Comparison of ENCODE assay signal across 28 cellular contexts in genomic region chr12:5481645-5482044, GRCh38. TPM values are rescaled to one million over a fixed set of nuclear protein-coding genes. Genes with fewer than 3 reads are reported as not detected.
"Had no signal": no experiment of that assay in that cellular context is flagged by ENCODE, and none has a peak within 500 bp of the region (broad histone marks: within the 10 kb centered on the region; RNA-seq: fewer than 3 reads in every experiment).

No MANE protein-coding gene starts in this region.

- H3K4me3 ChIP-seq: ascending aorta, breast epithelium, coronary artery, dorsolateral prefrontal cortex had no signal

- H3K27ac ChIP-seq: ascending aorta, breast epithelium, dorsolateral prefrontal cortex, WERI-Rb-1 had no signal

- H3K9me3 ChIP-seq: ascending aorta, breast epithelium had no signal

- H3K27me3 ChIP-seq: ascending aorta, breast epithelium had no signal

- ATAC-seq: activated CD4-positive, alpha-beta T cell treated with anti-CD3 and anti-CD28 coated beads for 36 hours; activated CD8-positive, alpha-beta memory T cell treated with anti-CD3 and anti-CD28 coated beads, Interleukin-2, amount 10 ng/mL, durations not matched to agents 7 days and 5 days; activated CD8-positive, alpha-beta T cell treated with anti-CD3 and anti-CD28 coated beads, Interleukin-2, amount 10 ng/mL, durations not matched to agents 7 days and 5 days; activated naive CD4-positive, alpha-beta T cell treated with anti-CD3 and anti-CD28 coated beads, Interleukin-2, amount 50 U/mL, for 72 hours; esophagus mucosa; T-cell had no signal

- H3K4me1 ChIP-seq: breast epithelium had no signal

- FAIRE-seq: frontal cortex had no signal

- H3K36me3 ChIP-seq: breast epithelium, WERI-Rb-1 had no signal

- DNase-seq: activated CD4-positive, alpha-beta memory T cell treated with anti-CD3 and anti-CD28 coated beads for 36 hours; activated CD4-positive, alpha-beta T cell treated with anti-CD3 and anti-CD28 coated beads for 36 hours; activated CD4-positive, alpha-beta T cell treated with anti-CD3 and anti-CD28 coated beads, Interleukin-2, amount 10 ng/mL, durations not matched to agents 24 days and 14 days; activated CD4-positive, CD25-positive, alpha-beta regulatory T cell; activated CD4-positive, CD25-positive, alpha-beta regulatory T cell treated with anti-CD3 and anti-CD28 coated beads, Interleukin-2, amount 50 U/mL, for 72 hours; activated CD8-positive, alpha-beta memory T cell treated with anti-CD3 and anti-CD28 coated beads, Interleukin-2, amount 10 ng/mL, durations not matched to agents 7 days and 5 days; activated CD8-positive, alpha-beta memory T cell treated with anti-CD3 and anti-CD28 coated beads, Interleukin-2, amount 50 U/mL, for 4 hours; activated CD8-positive, alpha-beta T cell treated with anti-CD3 and anti-CD28 coated beads, Interleukin-2, amount 10 ng/mL, durations not matched to agents 7 days and 5 days; activated gamma-delta T cell; activated naive CD4-positive, alpha-beta T cell; activated naive CD4-positive, alpha-beta T cell treated with anti-CD3 and anti-CD28 coated beads, Interleukin-2, amount 10 ng/mL, durations not matched to agents 7 days and 5 days; activated naive CD8-positive, alpha-beta T cell treated with anti-CD3 and anti-CD28 coated beads, Interleukin-2, amount 10 ng/mL, durations not matched to agents 7 days and 5 days; activated T-cell treated with anti-CD3 and anti-CD28 coated beads, Interleukin-2, amount 50 U/mL, for 1 hour; activated T-cell treated with anti-CD3 and anti-CD28 coated beads, Interleukin-2, amount 50 U/mL, for 48 hours; dorsolateral prefrontal cortex; effector memory CD4-positive, alpha-beta T cell; head of caudate nucleus; T-cell; T1000; WERI-Rb-1 had no signal

RNA-seq across cellular contexts. Expression of gene NTF3, which starts 49.7 kb away (rescaled TPM):
- total RNA-seq: activated CD4-positive, alpha-beta memory T cell treated with anti-CD3 and anti-CD28 coated beads for 36 hours; activated CD4-positive, alpha-beta T cell treated with anti-CD3 and anti-CD28 coated beads for 36 hours; activated CD4-positive, alpha-beta T cell treated with anti-CD3 and anti-CD28 coated beads, Interleukin-2, amount 10 ng/mL, durations not matched to agents 24 days and 14 days; activated CD8-positive, alpha-beta memory T cell treated with anti-CD3 and anti-CD28 coated beads for 36 hours; activated CD8-positive, alpha-beta memory T cell treated with anti-CD3 and anti-CD28 coated beads, Interleukin-2, amount 10 ng/mL, durations not matched to agents 7 days and 5 days; activated CD8-positive, alpha-beta T cell treated with anti-CD3 and anti-CD28 coated beads, Interleukin-2, amount 10 ng/mL, durations not matched to agents 7 days and 5 days; activated naive CD4-positive, alpha-beta T cell treated with anti-CD3 and anti-CD28 coated beads, Interleukin-2, amount 50 U/mL, for 72 hours; activated naive CD8-positive, alpha-beta T cell treated with anti-CD3 and anti-CD28 coated beads, Interleukin-2, amount 10 ng/mL, durations not matched to agents 7 days and 5 days; T-cell; T-helper 2 cell treated with Interferon-gamma antibody and Interleukin-4, amounts not matched to agents 100 ng/mL and 5 ng/mL, for 36 hours had no signal
